In the genomic region with DNA sequence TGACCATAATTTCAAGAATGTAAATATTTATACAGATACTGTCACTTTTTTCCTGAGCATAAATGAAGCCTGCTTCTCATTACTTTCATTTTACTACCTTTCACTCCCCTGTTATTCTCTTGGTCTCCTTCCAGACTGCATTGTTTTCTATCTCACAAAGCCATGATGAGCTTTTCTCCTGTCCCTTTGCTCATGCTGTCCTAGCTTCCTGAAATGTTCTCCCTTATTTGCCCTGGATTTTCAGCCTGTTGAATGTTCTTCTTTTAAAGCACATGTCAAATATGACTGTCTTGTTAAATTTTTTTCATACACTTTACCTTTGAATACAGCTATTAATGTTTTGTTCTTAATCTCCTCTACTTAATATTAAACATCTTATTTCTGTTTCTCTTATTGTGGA, we compare ENCODE assay signal across 24 cellular contexts. TPM values are rescaled to one million over a fixed set of nuclear protein-coding genes. Genes with fewer than 3 reads are reported as not detected.
DNase-seq lines count a peak whose midpoint lies in the region; ATAC-seq and TF ChIP-seq lines count a peak whose summit lies in the region.
"Had no signal": no experiment of that assay in that cellular context is flagged by ENCODE, and none has a peak within 500 bp of the region (broad histone marks: within the 10 kb centered on the region; RNA-seq: fewer than 3 reads in every experiment).

No MANE protein-coding gene starts in this region.

- H3K27ac Mint-ChIP-seq in activated CD8-positive, alpha-beta T cell treated with anti-CD3 and anti-CD28 coated beads for 36 hours = peak overlapping the region; percentile 58
- H3K27ac Mint-ChIP-seq in activated CD8-positive, alpha-beta T cell treated with anti-CD3 and anti-CD28 coated beads, Interleukin-2, amount 10 ng/mL, durations not matched to agents 7 days and 5 days = no peak overlapping the region
- peak overlapping the region; percentile 50 for H3K27ac Mint-ChIP-seq in CD8-positive, alpha-beta T cell
- peak overlapping the region; percentile 4 to 5 for H3K27ac Mint-ChIP-seq in natural killer cell treated with Interleukin-12 subunit alpha and Interleukin-12 subunit beta and Interleukin-15 and Interleukin-18, amount 100 ng/mL, for 72 hours
- no peak overlapping the region for H3K27ac Mint-ChIP-seq in endodermal cell
- H3K27ac Mint-ChIP-seq: GM23338 had no signal

- no peak overlapping the region for H3K9ac ChIP-seq in endodermal cell (ENCODE audit: extremely low read depth, low read length, poor library complexity, severe bottlenecking)
- H3K9ac ChIP-seq: KMS-11 had no signal

- CTCF ChIA-PET in activated CD8-positive, alpha-beta T cell treated with anti-CD3 and anti-CD28 coated beads for 36 hours (lab: Charles Lee) = interaction anchor here (2.1 kb wide), 1 partner anchor 115 kb away, joined by 6 read pairs; no protein-coding TSS in a partner anchor
- CTCF ChIA-PET in activated CD8-positive, alpha-beta T cell treated with anti-CD3 and anti-CD28 coated beads, Interleukin-2, amount 10 ng/mL, durations not matched to agents 7 days and 5 days (lab: Charles Lee) = no interaction called here
- CTCF ChIA-PET in CD8-positive, alpha-beta T cell (lab: Charles Lee) = interaction anchor here (0.6 kb wide), 1 partner anchor 880 kb away, joined by 3 read pairs; no protein-coding TSS in a partner anchor

- no peaks in the 10 kb centered on the region for H3K27me3 ChIP-seq in CD8-positive, alpha-beta T cell (ENCODE audit: insufficient read depth, low read length)
- no peaks in the 10 kb centered on the region for H3K27me3 ChIP-seq in endodermal cell (ENCODE audit: control insufficient read depth, insufficient read depth, low read length, poor library complexity, severe bottlenecking)
- H3K27me3 ChIP-seq: SJSA1 had no signal

- H3K36me3 Mint-ChIP-seq in activated CD8-positive, alpha-beta T cell treated with anti-CD3 and anti-CD28 coated beads for 36 hours (ENCODE audit: low read depth) = peaks cover 55% of the 10 kb centered on the region
- peaks cover 63% of the 10 kb centered on the region for H3K36me3 Mint-ChIP-seq in activated CD8-positive, alpha-beta T cell treated with anti-CD3 and anti-CD28 coated beads, Interleukin-2, amount 10 ng/mL, durations not matched to agents 7 days and 5 days (ENCODE audit: low read depth)
- peaks cover 57% of the 10 kb centered on the region for H3K36me3 Mint-ChIP-seq in CD8-positive, alpha-beta T cell
- H3K36me3 Mint-ChIP-seq in natural killer cell treated with Interleukin-12 subunit alpha and Interleukin-12 subunit beta and Interleukin-15 and Interleukin-18, amount 100 ng/mL, for 72 hours = peaks cover 11% of the 10 kb centered on the region
- peaks cover 9% of the 10 kb centered on the region for H3K36me3 Mint-ChIP-seq in endodermal cell (ENCODE audit: low read depth)

- H3K4me1 Mint-ChIP-seq in activated CD8-positive, alpha-beta T cell treated with anti-CD3 and anti-CD28 coated beads for 36 hours (ENCODE audit: low read depth) = peaks cover 32% of the 10 kb centered on the region
- peaks cover 6% of the 10 kb centered on the region for H3K4me1 Mint-ChIP-seq in activated CD8-positive, alpha-beta T cell treated with anti-CD3 and anti-CD28 coated beads, Interleukin-2, amount 10 ng/mL, durations not matched to agents 7 days and 5 days (ENCODE audit: low read depth)
- peaks cover 40% of the 10 kb centered on the region for H3K4me1 Mint-ChIP-seq in CD8-positive, alpha-beta T cell (ENCODE audit: low read depth)
- peaks cover 22 to 30% of the 10 kb centered on the region in 2 donors for H3K4me1 Mint-ChIP-seq in natural killer cell treated with Interleukin-12 subunit alpha and Interleukin-12 subunit beta and Interleukin-15 and Interleukin-18, amount 100 ng/mL, for 72 hours (ENCODE audit: low read depth in 2 of 2)
- no peaks in the 10 kb centered on the region for H3K4me1 Mint-ChIP-seq in endodermal cell
- H3K4me1 Mint-ChIP-seq: GM23338 had no signal

- H3K9me3 ChIP-seq in CD8-positive, alpha-beta T cell (ENCODE audit: low read length) = no peaks in the 10 kb centered on the region
- H3K9me3 ChIP-seq in endodermal cell (ENCODE audit: control insufficient read depth, low read length) = peaks cover 3% of the 10 kb centered on the region
- H3K9me3 ChIP-seq: SJSA1 had no signal

- POLR2A ChIA-PET in activated CD8-positive, alpha-beta T cell treated with anti-CD3 and anti-CD28 coated beads for 36 hours (lab: Charles Lee) = interaction anchor here (1.2 kb wide), 1 partner anchor 111 kb away, joined by 3 read pairs; no protein-coding TSS in a partner anchor
- POLR2A ChIA-PET in activated CD8-positive, alpha-beta T cell treated with anti-CD3 and anti-CD28 coated beads, Interleukin-2, amount 10 ng/mL, durations not matched to agents 7 days and 5 days (lab: Charles Lee) = no interaction called here
- POLR2A ChIA-PET in CD8-positive, alpha-beta T cell (lab: Charles Lee) = no interaction called here

- intact Hi-C loops in activated CD8-positive, alpha-beta T cell treated with anti-CD3 and anti-CD28 coated beads for 36 hours (cut with micrococcal nuclease) = no loop called here
- intact Hi-C loops in CD8-positive, alpha-beta T cell (cut with DNase I, micrococcal nuclease) = no loop called here

- no peak for TF ChIP-seq CTCF in activated CD8-positive, alpha-beta T cell treated with anti-CD3 and anti-CD28 coated beads for 36 hours (IDR thresholded peaks at IDR 0.05)
- no peak for TF ChIP-seq CTCF in CD8-positive, alpha-beta T cell (IDR thresholded peaks at IDR 0.05)
- TF ChIP-seq CTCF in VCaP (conservative IDR thresholded peaks at IDR 0.05) = no peak
- TF ChIP-seq CTCF in endodermal cell (conservative IDR thresholded peaks at IDR 0.05) = no peak

- no peaks in the 10 kb centered on the region for H3K36me3 ChIP-seq in CD8-positive, alpha-beta T cell (ENCODE audit: insufficient read depth, low read length)
- H3K36me3 ChIP-seq in endodermal cell (ENCODE audit: control insufficient read depth, insufficient read depth, low read length) = peaks cover 5% of the 10 kb centered on the region

- no peak for ATAC-seq in activated CD8-positive, alpha-beta T cell treated with anti-CD3 and anti-CD28 coated beads for 36 hours
- no peak for ATAC-seq in activated CD8-positive, alpha-beta T cell treated with anti-CD3 and anti-CD28 coated beads, Interleukin-2, amount 10 ng/mL, durations not matched to agents 7 days and 5 days
- ATAC-seq in CD8-positive, alpha-beta T cell = no peak
- no peak for ATAC-seq in natural killer cell treated with Interleukin-12 subunit alpha and Interleukin-12 subunit beta and Interleukin-15 and Interleukin-18, amount 100 ng/mL, for 72 hours
- no peak for ATAC-seq in GM21737 (IDR thresholded peaks at IDR 0.05; ENCODE audit: unreplicated experiment)
- ATAC-seq: GM23338 had no signal

- no peak overlapping the region for H3K4me3 ChIP-seq in CD8-positive, alpha-beta T cell (ENCODE audit: low read depth, low read length)
- no peak overlapping the region for H3K4me3 ChIP-seq in endodermal cell (ENCODE audit: low read length)
- H3K4me3 ChIP-seq: GM23338, SJSA1 had no signal

- no peak overlapping the region for H3K4me3 Mint-ChIP-seq in activated CD8-positive, alpha-beta T cell treated with anti-CD3 and anti-CD28 coated beads for 36 hours
- no peak overlapping the region for H3K4me3 Mint-ChIP-seq in activated CD8-positive, alpha-beta T cell treated with anti-CD3 and anti-CD28 coated beads, Interleukin-2, amount 10 ng/mL, durations not matched to agents 7 days and 5 days
- no peak overlapping the region for H3K4me3 Mint-ChIP-seq in CD8-positive, alpha-beta T cell
- H3K4me3 Mint-ChIP-seq in natural killer cell treated with Interleukin-12 subunit alpha and Interleukin-12 subunit beta and Interleukin-15 and Interleukin-18, amount 100 ng/mL, for 72 hours = no peak overlapping the region
- no peak overlapping the region for H3K4me3 Mint-ChIP-seq in endodermal cell
- H3K4me3 Mint-ChIP-seq: GM23338 had no signal

- H3K4me1 ChIP-seq in CD8-positive, alpha-beta T cell (ENCODE audit: insufficient read depth, low read length) = peaks cover 6% of the 10 kb centered on the region
- peaks cover 3% of the 10 kb centered on the region for H3K4me1 ChIP-seq in endodermal cell (ENCODE audit: control insufficient read depth, insufficient read depth, low read length)
- H3K4me1 ChIP-seq: SJSA1 had no signal

- H3K27ac ChIP-seq in CD8-positive, alpha-beta T cell (ENCODE audit: low read depth, low read length) = no peak overlapping the region
- H3K27ac ChIP-seq in VCaP = peak overlapping the region; percentile 90
- H3K27ac ChIP-seq in endodermal cell (ENCODE audit: low read depth, low read length) = no peak overlapping the region
- H3K27ac ChIP-seq: KMS-11, SJSA1 had no signal

- H3K9me3 Mint-ChIP-seq in activated CD8-positive, alpha-beta T cell treated with anti-CD3 and anti-CD28 coated beads for 36 hours = peaks cover 3% of the 10 kb centered on the region
- H3K9me3 Mint-ChIP-seq in activated CD8-positive, alpha-beta T cell treated with anti-CD3 and anti-CD28 coated beads, Interleukin-2, amount 10 ng/mL, durations not matched to agents 7 days and 5 days (ENCODE audit: insufficient read depth) = no peaks in the 10 kb centered on the region
- no peaks in the 10 kb centered on the region for H3K9me3 Mint-ChIP-seq in CD8-positive, alpha-beta T cell
- no peaks in the 10 kb centered on the region for H3K9me3 Mint-ChIP-seq in natural killer cell treated with Interleukin-12 subunit alpha and Interleukin-12 subunit beta and Interleukin-15 and Interleukin-18, amount 100 ng/mL, for 72 hours
- peaks cover 5% of the 10 kb centered on the region for H3K9me3 Mint-ChIP-seq in endodermal cell

- no peaks in the 10 kb centered on the region for H3K27me3 Mint-ChIP-seq in activated CD8-positive, alpha-beta T cell treated with anti-CD3 and anti-CD28 coated beads for 36 hours
- H3K27me3 Mint-ChIP-seq in activated CD8-positive, alpha-beta T cell treated with anti-CD3 and anti-CD28 coated beads, Interleukin-2, amount 10 ng/mL, durations not matched to agents 7 days and 5 days (ENCODE audit: low read depth) = no peaks in the 10 kb centered on the region
- no peaks in the 10 kb centered on the region for H3K27me3 Mint-ChIP-seq in CD8-positive, alpha-beta T cell (ENCODE audit: low read depth)
- no peaks in the 10 kb centered on the region for H3K27me3 Mint-ChIP-seq in natural killer cell treated with Interleukin-12 subunit alpha and Interleukin-12 subunit beta and Interleukin-15 and Interleukin-18, amount 100 ng/mL, for 72 hours
- no peaks in the 10 kb centered on the region for H3K27me3 Mint-ChIP-seq in endodermal cell (ENCODE audit: insufficient read depth)

- no peak for DNase-seq in activated CD8-positive, alpha-beta T cell treated with anti-CD3 and anti-CD28 coated beads for 36 hours
- no peak for DNase-seq in activated CD8-positive, alpha-beta T cell treated with anti-CD3 and anti-CD28 coated beads, Interleukin-2, amount 10 ng/mL, durations not matched to agents 7 days and 5 days
- DNase-seq in CD8-positive, alpha-beta T cell = no peak
- DNase-seq in natural killer cell treated with Interleukin-12 subunit alpha and Interleukin-12 subunit beta and Interleukin-15 and Interleukin-18, amount 100 ng/mL, for 72 hours (ENCODE audit: low spot score) = no peak
- DNase-seq in endodermal cell (no peak), NCI-H524 (lab: John Stamatoyannopoulos, UW) (no peak)
- DNase-seq: 8988T, AML-193, C1 segment of cervical spinal cord, COR-L47, DMS79, HCEC 1CT, MV-4-11, NCI-H1105 treated with DMSO at 0.1 percent for 48 hours, NCI-H2029 treated with DMSO at 0.1 percent for 48 hours, NCI-H2171, NCI-H345, NCI-H524 treated with DMSO at 0.1 percent for 48 hours, NCI-H82 had no signal

RNA-seq across cellular contexts. Expression of gene ATP11B, which starts 31.7 kb away (rescaled TPM):
- 10 to 100 TPM; 85.7 to 95.3 TPM for total RNA-seq in activated CD8-positive, alpha-beta T cell treated with anti-CD3 and anti-CD28 coated beads for 36 hours
- total RNA-seq in activated CD8-positive, alpha-beta T cell treated with anti-CD3 and anti-CD28 coated beads, Interleukin-2, amount 10 ng/mL, durations not matched to agents 7 days and 5 days = 100 to 1,000 TPM; 124 to 125 TPM
- total RNA-seq in CD8-positive, alpha-beta T cell = 100 to 1,000 TPM; 122 to 125 TPM
- 100 to 1,000 TPM; 158 to 160 TPM for total RNA-seq in natural killer cell treated with Interleukin-12 subunit alpha and Interleukin-12 subunit beta and Interleukin-15 and Interleukin-18, amount 100 ng/mL, for 72 hours
- 10 to 100 TPM; 23.6 to 27.8 TPM for total RNA-seq in endodermal cell
- 25.5 TPM for polyA plus RNA-seq in endodermal cell (2013, experiment 1 of 2)
- polyA plus RNA-seq in endodermal cell (2013, experiment 2 of 2) = 26.7 TPM

Comparison
In these comparisons a context has a peak if more than half of its experiments do, and no peak if none do; other contexts are left out.
1. H3K27ac Mint-ChIP-seq: peak in activated CD8-positive, alpha-beta T cell treated with anti-CD3 and anti-CD28 coated beads for 36 hours (single experiment), CD8-positive, alpha-beta T cell (single experiment) and natural killer cell treated with Interleukin-12 subunit alpha and Interleukin-12 subunit beta and Interleukin-15 and Interleukin-18, amount 100 ng/mL, for 72 hours (2 of 2); none in activated CD8-positive, alpha-beta T cell treated with anti-CD3 and anti-CD28 coated beads, Interleukin-2, amount 10 ng/mL, durations not matched to agents 7 days and 5 days (single experiment) and endodermal cell (single experiment).